Comparison of ENCODE assay signal across 28 cellular contexts in genomic region chr13:35598233-35598632, GRCh38.
DNase-seq lines count a peak whose midpoint lies in the region; ATAC-seq, FAIRE-seq and TF ChIP-seq lines count a peak whose summit lies in the region.
"Had no signal": no experiment of that assay in that cellular context is flagged by ENCODE, and none has a peak within 500 bp of the region (broad histone marks: within the 10 kb centered on the region; RNA-seq: fewer than 3 reads in every experiment).

No MANE protein-coding gene starts in this region.

- H2BK5ac ChIP-seq in trophoblast cell (ENCODE audit: low read depth, low read length, poor library complexity), result no peak overlapping the region

- H3K4me1 ChIP-seq in trophoblast cell (ENCODE audit: control insufficient read depth in 1 of 2, insufficient read depth in 2 of 2, low read length in 2 of 2) (peaks cover 2 to 11% of the 10 kb centered on the region in 2 experiments), endodermal cell (ENCODE audit: control insufficient read depth, insufficient read depth, low read length) (peaks cover 11% of the 10 kb centered on the region)
- H3K4me1 ChIP-seq: BLaER1, foreskin keratinocyte, parathyroid adenoma, right lobe of liver had no signal

- H3K4me3 Mint-ChIP-seq in endodermal cell, result no peak overlapping the region
- no peak overlapping the region for H3K4me3 Mint-ChIP-seq in activated T-cell treated with anti-CD3 and anti-CD28 coated beads, Interleukin-2, amount 50 U/mL, for 4 hours
- H3K4me3 Mint-ChIP-seq: activated CD8-positive, alpha-beta memory T cell treated with anti-CD3 and anti-CD28 coated beads, Interleukin-2, amount 10 ng/mL, durations not matched to agents 7 days and 5 days; nephron progenitor cell had no signal

- no CpG with 5 or more reads among the region's 3 CpGs for WGBS in trophoblast cell (ENCODE audit: extremely low coverage, insufficient coverage, insufficient read length)
- 88 to 92% methylated on average over 3 of the region's 3 CpGs for WGBS in endodermal cell (ENCODE audit: insufficient coverage in 1 of 2, insufficient read length in 1 of 2), 2 experiments

- peak; percentile 60 for FAIRE-seq in D721Med (lab: Jason Lieb, UNC)
- FAIRE-seq: GM12892, HepG2 had no signal

- H4K91ac ChIP-seq in trophoblast cell (ENCODE audit: low read depth, low read length), result peak overlapping the region; percentile 52

- H3K27me3 Mint-ChIP-seq in endodermal cell (ENCODE audit: insufficient read depth), result peaks cover 82% of the 10 kb centered on the region
- no peaks in the 10 kb centered on the region for H3K27me3 Mint-ChIP-seq in activated T-cell treated with anti-CD3 and anti-CD28 coated beads, Interleukin-2, amount 50 U/mL, for 4 hours (ENCODE audit: low read depth)
- H3K27me3 Mint-ChIP-seq: activated CD8-positive, alpha-beta memory T cell treated with anti-CD3 and anti-CD28 coated beads, Interleukin-2, amount 10 ng/mL, durations not matched to agents 7 days and 5 days had no signal

- H3K27me3 ChIP-seq in trophoblast cell (ENCODE audit: insufficient read depth, low read length) (no peaks in the 10 kb centered on the region), endodermal cell (ENCODE audit: control insufficient read depth, insufficient read depth, low read length, poor library complexity, severe bottlenecking) (peaks cover 69% of the 10 kb centered on the region)
- H3K27me3 ChIP-seq: BLaER1, dorsolateral prefrontal cortex, foreskin keratinocyte, right lobe of liver, uterus had no signal

- H4K12ac ChIP-seq in trophoblast cell (ENCODE audit: low read depth, low read length), result no peak overlapping the region

- no peak overlapping the region for H3K9ac ChIP-seq in trophoblast cell (ENCODE audit: low read length)
- no peak overlapping the region for H3K9ac ChIP-seq in endodermal cell (ENCODE audit: extremely low read depth, low read length, poor library complexity, severe bottlenecking)
- H3K9ac ChIP-seq: BLaER1, parathyroid adenoma had no signal

- H3K18ac ChIP-seq in trophoblast cell (ENCODE audit: low read length), result no peak overlapping the region

- no peaks in the 10 kb centered on the region for H3K36me3 Mint-ChIP-seq in endodermal cell (ENCODE audit: low read depth)
- no peaks in the 10 kb centered on the region for H3K36me3 Mint-ChIP-seq in activated T-cell treated with anti-CD3 and anti-CD28 coated beads, Interleukin-2, amount 50 U/mL, for 4 hours (ENCODE audit: insufficient read depth)
- H3K36me3 Mint-ChIP-seq: activated CD8-positive, alpha-beta memory T cell treated with anti-CD3 and anti-CD28 coated beads, Interleukin-2, amount 10 ng/mL, durations not matched to agents 7 days and 5 days had no signal

- H3K27ac Mint-ChIP-seq in endodermal cell, result no peak overlapping the region
- H3K27ac Mint-ChIP-seq: activated CD8-positive, alpha-beta memory T cell treated with anti-CD3 and anti-CD28 coated beads, Interleukin-2, amount 10 ng/mL, durations not matched to agents 7 days and 5 days had no signal

- no peak for TF ChIP-seq CTCF in D721Med (IDR thresholded peaks at IDR 0.05; ENCODE audit: insufficient read depth, missing control alignments)
- TF ChIP-seq CTCF in endodermal cell (conservative IDR thresholded peaks at IDR 0.05), result no peak

- no peak overlapping the region for H2AFZ ChIP-seq in trophoblast cell (ENCODE audit: insufficient read depth, low read length, poor library complexity)
- H2AFZ ChIP-seq: parathyroid adenoma had no signal

- H2AK5ac ChIP-seq in trophoblast cell (ENCODE audit: low read length), result peak overlapping the region; percentile 56

- H3K79me2 ChIP-seq in trophoblast cell (ENCODE audit: control insufficient read depth, insufficient read depth, low read length, poor library complexity), result no peaks in the 10 kb centered on the region
- H3K79me2 ChIP-seq: parathyroid adenoma had no signal

- no peak overlapping the region for H3K23ac ChIP-seq in trophoblast cell (ENCODE audit: low read length)

- DNase-seq in D721Med (ENCODE audit: insufficient read length, low spot score) (no peak), astrocyte of the hippocampus (ENCODE audit: low read depth, low spot score) (peak; percentile 7), globus pallidus (ENCODE audit: low spot score) (peak; percentile 28), trophoblast cell (no peak), NCI-H748 treated with DMSO at 0.1 percent for 48 hours (lab: John Stamatoyannopoulos, UW) (no peak), endodermal cell (no peak)
- no peak for DNase-seq in activated CD8-positive, alpha-beta memory T cell treated with anti-CD3 and anti-CD28 coated beads, Interleukin-2, amount 50 U/mL, for 48 hours
- DNase-seq in activated T-cell treated with anti-CD3 and anti-CD28 coated beads, Interleukin-2, amount 50 U/mL, for 4 hours, result no peak
- DNase-seq: ACHN; activated CD4-positive, alpha-beta T cell treated with anti-CD3 and anti-CD28 coated beads for 48 hours; activated CD8-positive, alpha-beta memory T cell treated with anti-CD3 and anti-CD28 coated beads, Interleukin-2, amount 10 ng/mL, durations not matched to agents 7 days and 5 days; activated naive CD4-positive, alpha-beta T cell treated with anti-CD3 and anti-CD28 coated beads, Interleukin-2, amount 50 U/mL, for 16 hours; Calu3; central memory CD4-positive, alpha-beta T cell; dorsolateral prefrontal cortex; NCI-H1694; NCI-H524; nephron progenitor cell; right lobe of liver; T-helper 2 cell; uterus had no signal

- peaks cover 6% of the 10 kb centered on the region for H3K79me1 ChIP-seq in trophoblast cell (ENCODE audit: low read length)

- peak overlapping the region; percentile 89 for H2BK12ac ChIP-seq in trophoblast cell (ENCODE audit: low read length)

- H2BK120ac ChIP-seq in trophoblast cell (ENCODE audit: insufficient read depth, low read length, poor library complexity), result no peak overlapping the region

- no peak overlapping the region for H3K4ac ChIP-seq in trophoblast cell (ENCODE audit: low read depth, low read length)

- H4K8ac ChIP-seq in trophoblast cell (ENCODE audit: low read depth, low read length), result no peak overlapping the region

- H3K36me3 ChIP-seq in trophoblast cell (ENCODE audit: control insufficient read depth in 1 of 2, insufficient read depth in 2 of 2, low read length in 2 of 2), result no peaks in the 10 kb centered on the region
- H3K36me3 ChIP-seq in endodermal cell (ENCODE audit: control insufficient read depth, insufficient read depth, low read length), result no peaks in the 10 kb centered on the region
- H3K36me3 ChIP-seq: BLaER1, right lobe of liver, uterus had no signal

- H3K27ac ChIP-seq in trophoblast cell (ENCODE audit: low read depth, low read length) (no peak overlapping the region), endodermal cell (ENCODE audit: low read depth, low read length) (no peak overlapping the region)
- H3K27ac ChIP-seq: BLaER1, parathyroid adenoma, right lobe of liver, SK-N-MC, uterus had no signal

- H3K4me3 ChIP-seq in trophoblast cell (ENCODE audit: low read depth, low read length) (no peak overlapping the region), endodermal cell (ENCODE audit: low read length) (no peak overlapping the region)
- H3K4me3 ChIP-seq: BLaER1, dorsolateral prefrontal cortex, right lobe of liver, SK-N-MC, uterus had no signal

- no peak for ATAC-seq in activated T-cell treated with anti-CD3 and anti-CD28 coated beads, Interleukin-2, amount 50 U/mL, for 4 hours
- ATAC-seq: activated CD8-positive, alpha-beta memory T cell treated with anti-CD3 and anti-CD28 coated beads, Interleukin-2, amount 10 ng/mL, durations not matched to agents 7 days and 5 days; HCT116; HepG2 had no signal

- no peaks in the 10 kb centered on the region for H3K9me3 ChIP-seq in trophoblast cell (ENCODE audit: insufficient read depth, low read depth, low read length)
- H3K9me3 ChIP-seq in endodermal cell (ENCODE audit: control insufficient read depth, low read length), result no peaks in the 10 kb centered on the region
- H3K9me3 ChIP-seq: BLaER1, right lobe of liver, uterus had no signal

- H3K4me1 Mint-ChIP-seq in endodermal cell, result peaks cover 3% of the 10 kb centered on the region
- H3K4me1 Mint-ChIP-seq in activated T-cell treated with anti-CD3 and anti-CD28 coated beads, Interleukin-2, amount 50 U/mL, for 4 hours (ENCODE audit: low read depth), result no peaks in the 10 kb centered on the region
- H3K4me1 Mint-ChIP-seq: activated CD8-positive, alpha-beta memory T cell treated with anti-CD3 and anti-CD28 coated beads, Interleukin-2, amount 10 ng/mL, durations not matched to agents 7 days and 5 days had no signal

- H3K14ac ChIP-seq in trophoblast cell (ENCODE audit: low read length), result no peak overlapping the region

- H3K4me2 ChIP-seq in trophoblast cell (ENCODE audit: low read length), result no peak overlapping the region
- H3K4me2 ChIP-seq: BLaER1 had no signal

- H3K9me3 Mint-ChIP-seq in endodermal cell, result no peaks in the 10 kb centered on the region
- no peaks in the 10 kb centered on the region for H3K9me3 Mint-ChIP-seq in activated T-cell treated with anti-CD3 and anti-CD28 coated beads, Interleukin-2, amount 50 U/mL, for 4 hours
- H3K9me3 Mint-ChIP-seq: nephron progenitor cell had no signal

Comparison
In these comparisons a context has a peak if more than half of its experiments do, and no peak if none do; other contexts are left out.
1. DNase-seq: peak in astrocyte of the hippocampus (single experiment) and globus pallidus (single experiment); none in D721Med (single experiment), trophoblast cell (0 of 2), NCI-H748 treated with DMSO at 0.1 percent for 48 hours (single experiment), activated CD8-positive, alpha-beta memory T cell treated with anti-CD3 and anti-CD28 coated beads, Interleukin-2, amount 50 U/mL, for 48 hours (single experiment), endodermal cell (single experiment) and activated T-cell treated with anti-CD3 and anti-CD28 coated beads, Interleukin-2, amount 50 U/mL, for 4 hours (single experiment).